In the genomic region with DNA sequence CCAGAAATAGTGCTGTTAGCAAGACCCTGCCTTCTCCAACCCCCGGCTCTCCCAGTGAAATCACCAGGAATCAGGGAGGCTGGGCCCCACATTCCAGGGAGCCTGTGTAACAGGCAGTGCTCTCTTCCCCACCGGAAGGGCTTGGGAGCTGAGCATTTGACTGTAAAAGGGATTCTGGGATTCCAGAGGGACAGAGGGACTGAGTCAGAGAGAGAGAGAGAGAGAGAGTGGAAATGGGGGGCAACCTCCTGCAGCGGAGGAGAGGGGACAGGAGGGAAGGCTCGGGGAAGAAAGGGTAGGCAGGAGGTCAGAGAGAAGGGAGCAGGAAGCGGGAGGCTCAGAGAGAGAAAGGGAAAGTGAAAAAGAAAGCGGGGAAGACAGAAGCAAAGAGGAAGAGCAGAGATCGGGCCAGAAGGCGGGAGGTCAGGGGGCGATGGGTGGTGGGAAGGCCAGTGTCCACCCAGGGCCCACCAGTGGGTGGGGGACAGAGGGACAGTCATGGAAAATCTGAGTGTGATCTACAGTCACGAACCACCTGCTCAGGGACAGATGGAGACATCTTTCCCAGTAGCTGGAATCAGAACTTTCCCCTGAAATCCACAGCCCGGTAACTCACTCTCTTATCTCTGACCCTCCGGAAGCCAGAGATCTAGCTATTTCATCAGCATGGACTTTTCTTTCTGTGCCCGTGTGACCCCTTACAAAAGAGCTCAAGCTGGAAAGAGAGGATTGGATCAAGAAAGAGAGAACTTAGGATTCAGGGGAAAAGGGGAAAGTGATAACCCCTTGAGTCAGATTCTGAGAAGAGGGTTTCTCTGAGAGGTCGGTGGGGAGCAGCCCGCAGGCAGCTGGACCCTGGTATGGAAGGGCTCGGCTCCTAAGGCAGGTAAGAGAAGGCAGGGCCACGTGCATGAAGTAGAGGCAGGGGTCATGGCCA, we compare ENCODE assay signal across 8 cellular contexts. TPM values are rescaled to one million over a fixed set of nuclear protein-coding genes. Genes with fewer than 3 reads are reported as not detected.
DNase-seq lines count a peak whose midpoint lies in the region; ATAC-seq and TF ChIP-seq lines count a peak whose summit lies in the region.

No MANE protein-coding gene starts in this region.

- DNase-seq in AG09319 (ENCODE audit: extremely low read depth, low read depth) = peak; percentile 93
- no peak for DNase-seq in HL-60 (ENCODE audit: low read depth in 1 of 2, low spot score in 1 of 2)
- DNase-seq in amniotic stem cell (lab: John Stamatoyannopoulos, UW) = peak; percentile 98
- DNase-seq in iPS-NIHi11 (ENCODE audit: low spot score) = peak; percentile 63
- no peak for DNase-seq in NCI-H526 treated with DMSO at 0.1 percent for 48 hours (lab: John Stamatoyannopoulos, UW)
- DNase-seq in stimulated activated CD4-positive, alpha-beta T cell treated with anti-CD3 and anti-CD28 coated beads, Interleukin-4, amount 100 ng/mL, for 24 hours = no peak
- no peak for DNase-seq in CD4-positive, alpha-beta T cell

- intact Hi-C loops in CD4-positive, alpha-beta T cell (cut with DNase I, micrococcal nuclease) = no loop called here

- no peak for TF ChIP-seq CTCF in AG09319 (IDR thresholded peaks at IDR 0.05; ENCODE audit: low read depth, low read length)
- no peak for TF ChIP-seq CTCF in HL-60 (IDR thresholded peaks at IDR 0.05; ENCODE audit: insufficient read depth, low read length)
- TF ChIP-seq CTCF in CD4-positive, alpha-beta T cell (IDR thresholded peaks at IDR 0.05) = no peak

- H3K27ac Mint-ChIP-seq in CD4-positive, alpha-beta T cell = no peak overlapping the region

- H3K4me3 Mint-ChIP-seq in CD4-positive, alpha-beta T cell = no peak overlapping the region

- POLR2A ChIA-PET in CD4-positive, alpha-beta T cell (lab: Charles Lee) = no interaction called here

- H3K27ac ChIP-seq in HL-60 (replicated peaks) (no peak overlapping the region), skin epidermis (peak overlapping the region in 20 of 21 experiments; percentile 2 to 90 (median 66))
- H3K27ac ChIP-seq in CD4-positive, alpha-beta T cell (ENCODE audit: low read depth, low read length) = no peak overlapping the region

- CTCF ChIA-PET in CD4-positive, alpha-beta T cell (lab: Charles Lee) = no interaction called here

- H3K9me3 Mint-ChIP-seq in CD4-positive, alpha-beta T cell = no peaks in the 10 kb centered on the region

- H3K4me3 ChIP-seq in HL-60 (replicated peaks; ENCODE audit: insufficient read depth, low read length) (peak overlapping the region; percentile 13; the same call in 1 of the 2 replicates), skin epidermis (peak overlapping the region in 4 of 7 experiments; percentile 5 to 16 (median 10))

- ATAC-seq in CD4-positive, alpha-beta T cell (ENCODE audit: poor library complexity) = no peak

- H3K9me3 ChIP-seq in CD4-positive, alpha-beta T cell (ENCODE audit: control insufficient read depth, low read length) = no peaks in the 10 kb centered on the region

- peaks cover 71% of the 10 kb centered on the region for H3K27me3 Mint-ChIP-seq in CD4-positive, alpha-beta T cell

- no peaks in the 10 kb centered on the region for H3K36me3 Mint-ChIP-seq in CD4-positive, alpha-beta T cell (ENCODE audit: low read depth)

- H3K4me1 Mint-ChIP-seq in CD4-positive, alpha-beta T cell (ENCODE audit: low read depth) = peaks cover 22% of the 10 kb centered on the region

- H3K27me3 ChIP-seq in HL-60 (ENCODE audit: insufficient read depth, poor library complexity, severe bottlenecking) = peaks cover 6% of the 10 kb centered on the region
- H3K27me3 ChIP-seq in CD4-positive, alpha-beta T cell (ENCODE audit: control insufficient read depth, insufficient read depth, low read length) = peaks cover 37% of the 10 kb centered on the region

RNA-seq across cellular contexts. Expression of a gene that starts 4.6 kb away (rescaled TPM):
- under 1 TPM in 1 of 2 experiments, not detected in 1; 0.11 TPM for total RNA-seq in CD4-positive, alpha-beta T cell

RNA-seq across cellular contexts. Expression of a gene that starts 32.0 kb away (rescaled TPM):
- 1 to 10 TPM; 3.0 to 3.9 TPM for total RNA-seq in CD4-positive, alpha-beta T cell

RNA-seq across cellular contexts. Expression of a gene that starts 37.0 kb away (rescaled TPM):
- 10 to 100 TPM; 29.9 to 31.8 TPM for total RNA-seq in CD4-positive, alpha-beta T cell

RNA-seq across cellular contexts. Expression of a gene that starts 43.1 kb away (rescaled TPM):
- not detected for total RNA-seq in CD4-positive, alpha-beta T cell

RNA-seq across cellular contexts. Expression of a gene that starts 57.8 kb away (rescaled TPM):
- not detected for total RNA-seq in CD4-positive, alpha-beta T cell

Comparison
In these comparisons a context has a peak if more than half of its experiments do, and no peak if none do; other contexts are left out.
1. DNase-seq: peak in AG09319 (single experiment), amniotic stem cell (single experiment) and iPS-NIHi11 (single experiment); none in HL-60 (0 of 2), NCI-H526 treated with DMSO at 0.1 percent for 48 hours (single experiment), stimulated activated CD4-positive, alpha-beta T cell treated with anti-CD3 and anti-CD28 coated beads, Interleukin-4, amount 100 ng/mL, for 24 hours (single experiment) and CD4-positive, alpha-beta T cell (0 of 10).
2. H3K27ac ChIP-seq: peak in skin epidermis (20 of 21); none in HL-60 (single experiment) and CD4-positive, alpha-beta T cell (single experiment).